In the genomic region with DNA sequence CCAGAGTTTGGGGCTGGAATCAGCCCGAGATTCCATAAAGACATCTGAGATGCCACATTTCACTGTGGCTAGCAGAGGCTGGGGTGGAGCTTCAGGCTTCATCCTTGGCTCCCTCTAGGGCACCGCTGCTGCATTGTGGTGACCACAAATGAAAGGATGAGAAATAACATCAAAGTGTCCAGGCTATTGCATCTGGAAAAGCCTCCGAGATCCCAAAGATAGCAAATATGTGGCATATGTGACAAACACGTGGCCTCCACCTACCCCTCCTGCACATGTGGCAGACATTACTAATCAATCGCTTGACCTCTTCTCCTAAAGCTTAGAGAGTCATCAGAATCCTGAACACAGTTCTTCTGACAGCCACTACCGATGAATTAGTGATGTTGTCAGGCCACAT, we compare ENCODE assay signal across 14 cellular contexts. TPM values are rescaled to one million over a fixed set of nuclear protein-coding genes. Genes with fewer than 3 reads are reported as not detected.
DNase-seq lines count a peak whose midpoint lies in the region; ATAC-seq and TF ChIP-seq lines count a peak whose summit lies in the region.
"Had no signal": no experiment of that assay in that cellular context is flagged by ENCODE, and none has a peak within 500 bp of the region (broad histone marks: within the 10 kb centered on the region; RNA-seq: fewer than 3 reads in every experiment).

No MANE protein-coding gene starts in this region.

- intact Hi-C loops in gastrocnemius medialis (cut with DNase I; ENCODE audit: low total_unique reads) = no loop called here

- H3K4me3 ChIP-seq in AG04450 (ENCODE audit: low read depth, low read length) (peak overlapping the region; percentile 99), SJSA1 (no peak overlapping the region), gastrocnemius medialis (peak overlapping the region in 3 of 4 donors; percentile 4 to 66 (median 14))

- H3K4me3 Mint-ChIP-seq in activated CD8-positive, alpha-beta memory T cell treated with anti-CD3 and anti-CD28 coated beads, Interleukin-2, amount 10 ng/mL, durations not matched to agents 7 days and 5 days = no peak overlapping the region
- no peak overlapping the region for H3K4me3 Mint-ChIP-seq in glutamatergic neuron (ENCODE audit: unreplicated experiment)
- H3K4me3 Mint-ChIP-seq: activated CD8-positive, alpha-beta T cell treated with anti-CD3 and anti-CD28 coated beads, Interleukin-2, amount 10 ng/mL, durations not matched to agents 7 days and 5 days; activated naive CD4-positive, alpha-beta T cell treated with anti-CD3 and anti-CD28 coated beads, Interleukin-2, amount 10 ng/mL, durations not matched to agents 7 days and 5 days; B cell; natural killer cell; T-helper 17 cell had no signal

- peaks cover 86% of the 10 kb centered on the region for H3K36me3 ChIP-seq in SJSA1
- no peaks in the 10 kb centered on the region for H3K36me3 ChIP-seq in gastrocnemius medialis

- in situ Hi-C loops in gastrocnemius medialis (cut with MboI; ENCODE audit: low sequenced_read_pairs in 4 of 4) = no loop called here

- peak; percentile 11; the same call in 1 of the 2 replicates for TF ChIP-seq CTCF in AG04450 (IDR thresholded peaks at IDR 0.05; ENCODE audit: low read depth, low read length)
- TF ChIP-seq CTCF in gastrocnemius medialis (IDR thresholded peaks at IDR 0.05 in 4 of 5, conservative IDR thresholded peaks at IDR 0.05 in 1 of 5) = no peak
- TF ChIP-seq CTCF in glutamatergic neuron (IDR thresholded peaks at IDR 0.05; ENCODE audit: partially characterized antibody, unreplicated experiment) = no peak

- no peak for ATAC-seq in gastrocnemius medialis
- ATAC-seq in activated CD8-positive, alpha-beta memory T cell treated with anti-CD3 and anti-CD28 coated beads, Interleukin-2, amount 10 ng/mL, durations not matched to agents 7 days and 5 days = no peak
- ATAC-seq: activated CD8-positive, alpha-beta T cell treated with anti-CD3 and anti-CD28 coated beads, Interleukin-2, amount 10 ng/mL, durations not matched to agents 7 days and 5 days; natural killer cell; T-helper 17 cell had no signal

- CTCF ChIA-PET in AG04450 (lab: Charles Lee) = interaction anchor here (0.9 to 5.0 kb wide), 6 partner anchors 12 to 58 kb away, joined by 4 to 44 read pairs (median 4); no protein-coding TSS in a partner anchor
- CTCF ChIA-PET in activated CD8-positive, alpha-beta memory T cell treated with anti-CD3 and anti-CD28 coated beads, Interleukin-2, amount 10 ng/mL, durations not matched to agents 7 days and 5 days (lab: Charles Lee) = interaction anchor here (1.1 to 3.6 kb wide), 3 partner anchors 10 to 23 kb away, joined by 3 to 14 read pairs (median 5); no protein-coding TSS in a partner anchor

- H3K4me1 ChIP-seq in SJSA1 (replicated peaks) (peaks cover 78% of the 10 kb centered on the region), gastrocnemius medialis (peaks cover 61 to 86% of the 10 kb centered on the region in 2 donors)

- TF ChIP-seq POLR2A in gastrocnemius medialis (IDR thresholded peaks at IDR 0.05) = no peak

- H3K9me3 Mint-ChIP-seq in activated CD8-positive, alpha-beta memory T cell treated with anti-CD3 and anti-CD28 coated beads, Interleukin-2, amount 10 ng/mL, durations not matched to agents 7 days and 5 days (ENCODE audit: low read depth) = no peaks in the 10 kb centered on the region
- H3K9me3 Mint-ChIP-seq in glutamatergic neuron (ENCODE audit: unreplicated experiment) = peaks cover 9% of the 10 kb centered on the region
- H3K9me3 Mint-ChIP-seq: activated naive CD4-positive, alpha-beta T cell treated with anti-CD3 and anti-CD28 coated beads, Interleukin-2, amount 10 ng/mL, durations not matched to agents 7 days and 5 days; natural killer cell had no signal

- H3K27ac Mint-ChIP-seq in activated CD8-positive, alpha-beta memory T cell treated with anti-CD3 and anti-CD28 coated beads, Interleukin-2, amount 10 ng/mL, durations not matched to agents 7 days and 5 days = no peak overlapping the region
- no peak overlapping the region for H3K27ac Mint-ChIP-seq in glutamatergic neuron (ENCODE audit: unreplicated experiment)
- H3K27ac Mint-ChIP-seq: activated CD8-positive, alpha-beta T cell treated with anti-CD3 and anti-CD28 coated beads, Interleukin-2, amount 10 ng/mL, durations not matched to agents 7 days and 5 days; activated naive CD4-positive, alpha-beta T cell treated with anti-CD3 and anti-CD28 coated beads, Interleukin-2, amount 10 ng/mL, durations not matched to agents 7 days and 5 days; B cell; natural killer cell; T-helper 17 cell had no signal

- H3K9me3 ChIP-seq in AG04450 (ENCODE audit: control insufficient read depth, insufficient read depth, low read length) (no peaks in the 10 kb centered on the region), SJSA1 (replicated peaks) (no peaks in the 10 kb centered on the region), gastrocnemius medialis (no peaks in the 10 kb centered on the region)

- POLR2A ChIA-PET in AG04450 (lab: Yijun Ruan, JAX) = interaction anchor here (0.9 to 8.1 kb wide), 9 partner anchors 9 to 89 kb away, joined by 3 to 181 read pairs (median 25); a partner anchor contains a TSS

- peaks cover 9% of the 10 kb centered on the region for H3K4me1 Mint-ChIP-seq in activated CD8-positive, alpha-beta memory T cell treated with anti-CD3 and anti-CD28 coated beads, Interleukin-2, amount 10 ng/mL, durations not matched to agents 7 days and 5 days
- H3K4me1 Mint-ChIP-seq in glutamatergic neuron (ENCODE audit: low read depth, unreplicated experiment) = peaks cover 49% of the 10 kb centered on the region

- no peak for DNase-seq in AG04450 (ENCODE audit: low read depth, low spot score)
- DNase-seq in SJSA1 (ENCODE audit: low read depth in 1 of 2, low spot score in 2 of 2) = peak in 1 of 2 experiments; percentile 52
- peak; percentile 64 for DNase-seq in fibroblast of peridontal ligament (ENCODE audit: extremely low read depth)
- DNase-seq in gastrocnemius medialis = no peak
- DNase-seq in activated CD8-positive, alpha-beta memory T cell treated with anti-CD3 and anti-CD28 coated beads, Interleukin-2, amount 10 ng/mL, durations not matched to agents 7 days and 5 days = no peak
- DNase-seq in 8988T = no peak
- no peak for DNase-seq in pons (ENCODE audit: low spot score)
- DNase-seq in glutamatergic neuron = no peak
- DNase-seq: activated CD8-positive, alpha-beta T cell treated with anti-CD3 and anti-CD28 coated beads, Interleukin-2, amount 10 ng/mL, durations not matched to agents 7 days and 5 days; activated naive CD4-positive, alpha-beta T cell treated with anti-CD3 and anti-CD28 coated beads, Interleukin-2, amount 10 ng/mL, durations not matched to agents 7 days and 5 days; natural killer cell; stimulated activated naive CD4-positive, alpha-beta T cell treated with Interleukin-2 at 50 U/mL for 16 hours; T-helper 17 cell had no signal

- peaks cover 23% of the 10 kb centered on the region for H3K27me3 Mint-ChIP-seq in activated CD8-positive, alpha-beta memory T cell treated with anti-CD3 and anti-CD28 coated beads, Interleukin-2, amount 10 ng/mL, durations not matched to agents 7 days and 5 days
- H3K27me3 Mint-ChIP-seq in glutamatergic neuron (ENCODE audit: unreplicated experiment) = peaks cover 2% of the 10 kb centered on the region

- peak overlapping the region; percentile 62 for H3K27ac ChIP-seq in AG04450 (ENCODE audit: low read depth, low read length)
- H3K27ac ChIP-seq in SJSA1 = peak overlapping the region; percentile 27
- peak overlapping the region; percentile 81 to 93 (median 88) for H3K27ac ChIP-seq in gastrocnemius medialis

- no peaks in the 10 kb centered on the region for H3K27me3 ChIP-seq in AG04450 (ENCODE audit: control insufficient read depth, insufficient read depth, low read length)
- no peaks in the 10 kb centered on the region for H3K27me3 ChIP-seq in SJSA1 (replicated peaks)
- no peaks in the 10 kb centered on the region for H3K27me3 ChIP-seq in gastrocnemius medialis

- H3K36me3 Mint-ChIP-seq in activated CD8-positive, alpha-beta memory T cell treated with anti-CD3 and anti-CD28 coated beads, Interleukin-2, amount 10 ng/mL, durations not matched to agents 7 days and 5 days = no peaks in the 10 kb centered on the region
- no peaks in the 10 kb centered on the region for H3K36me3 Mint-ChIP-seq in glutamatergic neuron (ENCODE audit: unreplicated experiment)
- H3K36me3 Mint-ChIP-seq: activated naive CD4-positive, alpha-beta T cell treated with anti-CD3 and anti-CD28 coated beads, Interleukin-2, amount 10 ng/mL, durations not matched to agents 7 days and 5 days; natural killer cell had no signal

RNA-seq across cellular contexts. Expression of a gene that starts 4.5 kb away (rescaled TPM):
- 5,773 and 5,780 TPM in 2 replicates for polyA plus RNA-seq in AG04450 (2011; rRNA removed)
- polyA minus RNA-seq in AG04450 (2011; rRNA and poly(A)+ RNA removed) = 4,970 and 6,372 TPM in 2 replicates
- total RNA-seq in SJSA1 (2014; rRNA removed; shearing (Covaris generic)) = 2,833 and 2,882 TPM in 2 replicates
- total RNA-seq in gastrocnemius medialis (100 to 1,000 TPM in 3 of 4 donors, 10 to 100 TPM in 1; 87.7 to 209 (median 163) TPM), glutamatergic neuron (ENCODE audit: unreplicated experiment) (946 TPM)
- under 1 TPM; 0.18 to 0.37 TPM for total RNA-seq in activated CD8-positive, alpha-beta memory T cell treated with anti-CD3 and anti-CD28 coated beads, Interleukin-2, amount 10 ng/mL, durations not matched to agents 7 days and 5 days
- total RNA-seq: activated CD8-positive, alpha-beta T cell treated with anti-CD3 and anti-CD28 coated beads, Interleukin-2, amount 10 ng/mL, durations not matched to agents 7 days and 5 days; B cell had no signal

Comparison
In these comparisons a context has a peak if more than half of its experiments do, and no peak if none do; other contexts are left out.
1. H3K27ac ChIP-seq: peak in every context shown above with its lines; median percentile 88 in gastrocnemius medialis; 62 in AG04450; 27 in SJSA1.
2. RNA of a gene that starts 4.5 kb away (total RNA-seq): 2,833 to 2,882 TPM in SJSA1, 946 TPM in glutamatergic neuron (single experiment) and 87.7 to 209 TPM in gastrocnemius medialis; 0.18 to 0.37 TPM in activated CD8-positive, alpha-beta memory T cell treated with anti-CD3 and anti-CD28 coated beads, Interleukin-2, amount 10 ng/mL, durations not matched to agents 7 days and 5 days; every median in the first group is over 10 times any median in the second.